ENCODE assay signal across 8 cellular contexts in the genomic region with DNA sequence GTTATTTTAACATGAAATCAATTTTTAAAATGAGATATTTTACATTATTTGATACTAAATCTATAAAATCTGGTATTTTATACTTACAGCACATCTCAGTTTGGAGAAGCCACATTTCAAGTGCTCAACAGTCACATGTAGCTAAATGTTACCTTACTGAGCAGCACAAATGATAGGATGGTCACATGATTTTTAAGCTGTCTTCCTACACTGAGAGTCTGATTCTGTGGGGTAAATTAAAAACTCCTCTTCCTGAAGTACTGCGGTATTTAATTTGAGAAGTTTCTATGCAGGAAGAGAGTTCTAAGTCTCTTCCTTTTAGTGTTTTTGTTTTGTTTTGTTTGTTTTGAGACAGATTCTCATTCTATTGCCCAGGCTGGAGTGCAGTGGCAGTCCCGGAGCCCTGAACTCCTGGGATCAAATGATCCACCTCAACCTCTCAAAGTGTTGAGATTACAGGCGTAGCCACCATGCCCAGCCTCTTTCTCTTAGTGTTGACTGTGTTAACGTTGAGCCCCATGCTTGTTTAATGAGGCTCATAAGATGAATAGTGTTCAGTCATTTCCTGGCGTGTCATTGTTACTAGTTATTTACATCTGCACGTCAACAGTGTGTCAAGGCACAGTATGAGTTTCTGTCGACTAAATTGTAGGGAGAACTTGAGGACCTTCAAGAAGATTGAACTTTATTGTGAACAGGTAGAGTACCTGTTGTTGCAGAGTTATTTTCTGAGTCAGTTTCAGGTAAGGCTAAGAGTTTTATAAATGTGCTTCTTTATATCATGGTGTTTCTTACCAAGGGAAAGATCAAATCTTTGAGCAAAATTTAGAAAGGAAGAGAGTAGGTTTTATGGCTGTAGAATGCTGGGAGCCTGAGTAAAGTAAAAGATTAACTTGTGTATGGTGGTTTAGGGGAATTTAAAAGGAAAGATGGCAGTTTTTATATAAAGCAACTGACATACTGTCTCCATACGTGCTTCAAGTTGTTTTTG. TPM values are rescaled to one million over a fixed set of nuclear protein-coding genes. Genes with fewer than 3 reads are reported as not detected.
DNase-seq lines count a peak whose midpoint lies in the region; ATAC-seq and TF ChIP-seq lines count a peak whose summit lies in the region.

No MANE protein-coding gene starts in this region.

- peak; percentile 39 for DNase-seq in activated T-cell treated with anti-CD3 and anti-CD28 coated beads, Interleukin-2, amount 50 U/mL, for 1 hour
- no peak for DNase-seq in activated T-cell treated with anti-CD3 and anti-CD28 coated beads for 4 hours
- peak in 1 of 3 donors; percentile 12 for DNase-seq in T-helper 17 cell
- peak; percentile 28 to 49 for DNase-seq in erythroblast (lab: John Stamatoyannopoulos, UW)
- no peak for DNase-seq in mesendoderm

- no peak overlapping the region for H3K4ac ChIP-seq in mesendoderm (ENCODE audit: low read depth, low read length)

- no peak overlapping the region for H3K9ac ChIP-seq in mesendoderm (ENCODE audit: low read length)

- ATAC-seq in T-helper 17 cell (peak; percentile 59), HG03354 (IDR thresholded peaks at IDR 0.05; ENCODE audit: poor library complexity, severe bottlenecking, unreplicated experiment) (no peak), HG03378 (IDR thresholded peaks at IDR 0.05; ENCODE audit: unreplicated experiment) (no peak)

- H3K27me3 ChIP-seq in mesendoderm (ENCODE audit: insufficient read depth, low read length, poor library complexity) = no peaks in the 10 kb centered on the region

- no peak overlapping the region for H4K8ac ChIP-seq in mesendoderm (ENCODE audit: low read depth, low read length)

- no peak overlapping the region for H3K4me2 ChIP-seq in mesendoderm (ENCODE audit: low read length)

- H2BK5ac ChIP-seq in mesendoderm (ENCODE audit: low read length) = no peak overlapping the region

- H3K9me3 Mint-ChIP-seq in stimulated activated naive CD8-positive, alpha-beta T cell treated with anti-CD3 and anti-CD28 coated beads, Interleukin-15, Interleukin-2, amounts not matched to agents 100 ng/mL and 50 ng/mL, for 24 hours = no peaks in the 10 kb centered on the region

- no peak overlapping the region for H3K56ac ChIP-seq in mesendoderm (ENCODE audit: low read length)

- peaks cover 3% of the 10 kb centered on the region for H3K4me1 ChIP-seq in mesendoderm (ENCODE audit: control insufficient read depth, low read depth, low read length)

- peaks cover 9% of the 10 kb centered on the region for H3K79me1 ChIP-seq in mesendoderm (ENCODE audit: low read length)

- H3K18ac ChIP-seq in mesendoderm (ENCODE audit: low read length) = no peak overlapping the region

- no peak overlapping the region for H2AK5ac ChIP-seq in mesendoderm (ENCODE audit: low read length)

- H3K4me1 Mint-ChIP-seq in T-helper 17 cell = peaks cover 31% of the 10 kb centered on the region
- peaks cover 69% of the 10 kb centered on the region for H3K4me1 Mint-ChIP-seq in stimulated activated naive CD8-positive, alpha-beta T cell treated with anti-CD3 and anti-CD28 coated beads, Interleukin-15, Interleukin-2, amounts not matched to agents 100 ng/mL and 50 ng/mL, for 24 hours (ENCODE audit: low read depth)

- no peak overlapping the region for H3K4me3 ChIP-seq in mesendoderm (ENCODE audit: low read length)

- no peak overlapping the region for H3K27ac ChIP-seq in mesendoderm (ENCODE audit: low read depth, low read length)

- H3K36me3 Mint-ChIP-seq in T-helper 17 cell (ENCODE audit: low read depth) = peaks cover 3% of the 10 kb centered on the region
- peaks cover 16% of the 10 kb centered on the region for H3K36me3 Mint-ChIP-seq in stimulated activated naive CD8-positive, alpha-beta T cell treated with anti-CD3 and anti-CD28 coated beads, Interleukin-15, Interleukin-2, amounts not matched to agents 100 ng/mL and 50 ng/mL, for 24 hours (ENCODE audit: low read depth)

- H3K9me3 ChIP-seq in T-helper 17 cell (ENCODE audit: control insufficient read depth, low read length, poor library complexity, severe bottlenecking) = no peaks in the 10 kb centered on the region

- H3K4me3 Mint-ChIP-seq in T-helper 17 cell = peak overlapping the region; percentile 87
- H3K4me3 Mint-ChIP-seq in stimulated activated naive CD8-positive, alpha-beta T cell treated with anti-CD3 and anti-CD28 coated beads, Interleukin-15, Interleukin-2, amounts not matched to agents 100 ng/mL and 50 ng/mL, for 24 hours = peak overlapping the region; percentile 79

- H4K5ac ChIP-seq in mesendoderm (ENCODE audit: low read length) = no peak overlapping the region

- H3K36me3 ChIP-seq in mesendoderm (ENCODE audit: control insufficient read depth, insufficient read depth, low read length) = no peaks in the 10 kb centered on the region

- TF ChIP-seq POLR2A in erythroblast (IDR thresholded peaks at IDR 0.05; ENCODE audit: low read length) = peak; percentile 44

- WGBS in mesendoderm (ENCODE audit: extremely low coverage, insufficient coverage, low lambda C conversion rate) = no CpG with 5 or more reads among the region's 8 CpGs

- no peak overlapping the region for H2BK15ac ChIP-seq in mesendoderm (replicated peaks; ENCODE audit: low read depth)

- H3K23ac ChIP-seq in mesendoderm (ENCODE audit: low read length) = no peak overlapping the region

- H3K27ac Mint-ChIP-seq in T-helper 17 cell = peak overlapping the region; percentile 95
- H3K27ac Mint-ChIP-seq in stimulated activated naive CD8-positive, alpha-beta T cell treated with anti-CD3 and anti-CD28 coated beads, Interleukin-15, Interleukin-2, amounts not matched to agents 100 ng/mL and 50 ng/mL, for 24 hours = peak overlapping the region; percentile 89

- peaks cover 27% of the 10 kb centered on the region for H3K79me2 ChIP-seq in mesendoderm (ENCODE audit: control insufficient read depth, insufficient read depth, low read length)

- no peak overlapping the region for H2BK120ac ChIP-seq in mesendoderm (ENCODE audit: low read depth, low read length)

- H3K27me3 Mint-ChIP-seq in T-helper 17 cell = no peaks in the 10 kb centered on the region
- no peaks in the 10 kb centered on the region for H3K27me3 Mint-ChIP-seq in stimulated activated naive CD8-positive, alpha-beta T cell treated with anti-CD3 and anti-CD28 coated beads, Interleukin-15, Interleukin-2, amounts not matched to agents 100 ng/mL and 50 ng/mL, for 24 hours

RNA-seq across cellular contexts. Expression of a gene that starts 3.3 kb away (rescaled TPM):
- 10 to 100 TPM; 70.8 to 94.0 TPM for total RNA-seq in T-helper 17 cell
- polyA plus RNA-seq in mesendoderm (2013, experiment 1 of 2) = 9.8 TPM
- polyA plus RNA-seq in mesendoderm (2013, experiment 2 of 2) = 9.8 TPM

RNA-seq across cellular contexts. Expression of a gene that starts 3.5 kb away (rescaled TPM):
- 10 to 100 TPM in 1 of 2 donors, 1 to 10 TPM in 1; 6.7 to 10.2 TPM for total RNA-seq in T-helper 17 cell
- 29.7 TPM for polyA plus RNA-seq in mesendoderm (2013, experiment 1 of 2)
- polyA plus RNA-seq in mesendoderm (2013, experiment 2 of 2) = 31.2 TPM

Comparison
In these comparisons a context has a peak if more than half of its experiments do, and no peak if none do; other contexts are left out.
1. DNase-seq: peak in activated T-cell treated with anti-CD3 and anti-CD28 coated beads, Interleukin-2, amount 50 U/mL, for 1 hour (single experiment) and erythroblast (2 of 2); none in activated T-cell treated with anti-CD3 and anti-CD28 coated beads for 4 hours (single experiment) and mesendoderm (single experiment).